ENCODE assay signal across 8 cellular contexts in the genomic region with DNA sequence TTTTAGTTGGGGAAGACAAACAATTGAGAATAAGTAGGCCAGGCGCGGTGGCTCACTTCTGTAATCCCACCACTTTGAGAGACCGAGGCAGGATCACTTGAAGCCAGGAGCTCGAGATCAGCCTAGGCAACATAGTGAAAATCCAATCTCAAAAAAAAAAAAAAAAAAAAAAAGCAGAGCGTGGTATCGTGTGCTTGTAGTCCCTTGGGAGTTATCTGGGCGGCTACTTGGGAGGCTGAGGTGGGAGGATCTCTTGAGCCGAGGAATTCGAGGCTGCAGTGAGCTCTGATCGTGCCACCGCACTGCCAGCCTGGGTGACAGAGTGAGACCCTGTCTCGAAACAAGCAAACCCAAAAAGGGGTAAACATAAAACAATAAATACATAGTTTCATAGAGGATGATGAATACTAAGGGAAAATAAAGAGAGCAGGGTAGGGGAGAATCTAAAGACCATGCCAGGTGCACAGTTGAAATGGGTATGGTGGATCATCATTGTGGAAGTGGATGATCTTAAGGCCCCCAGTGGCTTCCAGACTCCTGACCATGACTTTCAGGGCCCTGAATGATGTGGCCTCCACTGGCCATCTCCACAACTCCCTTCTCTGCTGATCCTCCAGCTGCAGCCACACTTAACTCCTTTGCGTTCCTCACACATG. TPM values are rescaled to one million over a fixed set of nuclear protein-coding genes. Genes with fewer than 3 reads are reported as not detected.
DNase-seq lines count a peak whose midpoint lies in the region; ATAC-seq and TF ChIP-seq lines count a peak whose summit lies in the region.

No MANE protein-coding gene starts in this region.

- no peaks in the 10 kb centered on the region for H3K27me3 Mint-ChIP-seq in T-helper 2 cell treated with Interferon-gamma antibody and Interleukin-4, amounts not matched to agents 5 μg/mL and 100 μg/mL, for 36 hours (ENCODE audit: low read depth)
- H3K27me3 Mint-ChIP-seq in activated CD4-positive, alpha-beta memory T cell treated with anti-CD3 and anti-CD28 coated beads, Interleukin-2, amount 10 ng/mL, durations not matched to agents 7 days and 5 days, result no peaks in the 10 kb centered on the region

- H3K4me1 Mint-ChIP-seq in T-helper 2 cell treated with Interferon-gamma antibody and Interleukin-4, amounts not matched to agents 5 μg/mL and 100 μg/mL, for 36 hours (ENCODE audit: low read depth), result peaks cover 59% of the 10 kb centered on the region
- peaks cover 75% of the 10 kb centered on the region for H3K4me1 Mint-ChIP-seq in activated CD4-positive, alpha-beta memory T cell treated with anti-CD3 and anti-CD28 coated beads, Interleukin-2, amount 10 ng/mL, durations not matched to agents 7 days and 5 days

- H3K27me3 ChIP-seq in iPS-18a (ENCODE audit: control insufficient read depth, insufficient read depth, low read length) (no peaks in the 10 kb centered on the region), stomach (no peaks in the 10 kb centered on the region)

- DNase-seq in T-helper 2 cell treated with Interferon-gamma antibody and Interleukin-4, amounts not matched to agents 5 μg/mL and 100 μg/mL, for 36 hours (ENCODE audit: low spot score), result no peak
- no peak for DNase-seq in T-helper 2 cell
- no peak for DNase-seq in activated CD4-positive, alpha-beta memory T cell treated with anti-CD3 and anti-CD28 coated beads, Interleukin-2, amount 10 ng/mL, durations not matched to agents 7 days and 5 days
- DNase-seq in stomach, result no peak

- CTCF ChIA-PET in activated CD4-positive, alpha-beta memory T cell treated with anti-CD3 and anti-CD28 coated beads, Interleukin-2, amount 10 ng/mL, durations not matched to agents 7 days and 5 days (lab: Charles Lee), result no interaction called here

- peak overlapping the region; percentile 88 for H3K4me3 Mint-ChIP-seq in T-helper 2 cell treated with Interferon-gamma antibody and Interleukin-4, amounts not matched to agents 5 μg/mL and 100 μg/mL, for 36 hours
- H3K4me3 Mint-ChIP-seq in activated CD4-positive, alpha-beta memory T cell treated with anti-CD3 and anti-CD28 coated beads, Interleukin-2, amount 10 ng/mL, durations not matched to agents 7 days and 5 days, result peak overlapping the region; percentile 84

- H3K4me1 ChIP-seq in iPS-18a (ENCODE audit: control insufficient read depth, low read depth, low read length), result peaks cover 6% of the 10 kb centered on the region
- peaks cover 36 to 73% (median 57%) of the 10 kb centered on the region in 4 donors for H3K4me1 ChIP-seq in stomach

- intact Hi-C loops in stomach (cut with DNase I; ENCODE audit: low total_unique reads), result no loop called here

- no peak for TF ChIP-seq EP300 in stomach (IDR thresholded peaks at IDR 0.05)

- H3K27ac ChIP-seq in iPS-18a (ENCODE audit: low read length), result no peak overlapping the region
- H3K27ac ChIP-seq in stomach, result peak overlapping the region in 4 of 5 donors; percentile 92 to 97 (median 94)

- no peaks in the 10 kb centered on the region for H3K9me3 Mint-ChIP-seq in T-helper 2 cell treated with Interferon-gamma antibody and Interleukin-4, amounts not matched to agents 5 μg/mL and 100 μg/mL, for 36 hours
- H3K9me3 Mint-ChIP-seq in activated CD4-positive, alpha-beta memory T cell treated with anti-CD3 and anti-CD28 coated beads, Interleukin-2, amount 10 ng/mL, durations not matched to agents 7 days and 5 days, result no peaks in the 10 kb centered on the region

- no peak for TF ChIP-seq CTCF in stomach (IDR thresholded peaks at IDR 0.05)

- H3K36me3 Mint-ChIP-seq in T-helper 2 cell treated with Interferon-gamma antibody and Interleukin-4, amounts not matched to agents 5 μg/mL and 100 μg/mL, for 36 hours (ENCODE audit: low read depth), result peaks cover 34% of the 10 kb centered on the region
- H3K36me3 Mint-ChIP-seq in activated CD4-positive, alpha-beta memory T cell treated with anti-CD3 and anti-CD28 coated beads, Interleukin-2, amount 10 ng/mL, durations not matched to agents 7 days and 5 days (ENCODE audit: low read depth), result peaks cover 35% of the 10 kb centered on the region

- no peak for ATAC-seq in GM18858 (IDR thresholded peaks at IDR 0.05; ENCODE audit: unreplicated experiment)
- ATAC-seq in GM21390 (IDR thresholded peaks at IDR 0.05; ENCODE audit: unreplicated experiment), result no peak
- ATAC-seq in HG02981 (IDR thresholded peaks at IDR 0.05; ENCODE audit: unreplicated experiment), result no peak

- H3K36me3 ChIP-seq in iPS-18a (ENCODE audit: control insufficient read depth, low read depth, low read length), result peaks cover 27% of the 10 kb centered on the region
- peaks cover 0 to 41% (median 36%) of the 10 kb centered on the region in 4 donors for H3K36me3 ChIP-seq in stomach

- TF ChIP-seq POLR2A in stomach (IDR thresholded peaks at IDR 0.05), result no peak

- WGBS in stomach, 5 donors, result 47 to 66% (median 54%) methylated on average over 13 of the region's 13 CpGs

- peak overlapping the region; percentile 97 for H3K4me3 ChIP-seq in iPS-18a (ENCODE audit: low read length)
- H3K4me3 ChIP-seq in stomach, result peak overlapping the region; percentile 77 to 99 (median 92)

- H3K27ac Mint-ChIP-seq in T-helper 2 cell treated with Interferon-gamma antibody and Interleukin-4, amounts not matched to agents 5 μg/mL and 100 μg/mL, for 36 hours, result peak overlapping the region; percentile 73
- peak overlapping the region; percentile 73 for H3K27ac Mint-ChIP-seq in activated CD4-positive, alpha-beta memory T cell treated with anti-CD3 and anti-CD28 coated beads, Interleukin-2, amount 10 ng/mL, durations not matched to agents 7 days and 5 days

- POLR2A ChIA-PET in activated CD4-positive, alpha-beta memory T cell treated with anti-CD3 and anti-CD28 coated beads, Interleukin-2, amount 10 ng/mL, durations not matched to agents 7 days and 5 days (lab: Charles Lee), result interaction anchor here (0.7 to 2.1 kb wide), 5 partner anchors 18 to 124 kb away, joined by 3 to 8 read pairs (median 3); no protein-coding TSS in a partner anchor

- H3K9me3 ChIP-seq in iPS-18a (ENCODE audit: control insufficient read depth, low read depth, low read length) (no peaks in the 10 kb centered on the region), stomach (no peaks in the 10 kb centered on the region)

- peak overlapping the region; percentile 90 for H3K9ac ChIP-seq in iPS-18a (ENCODE audit: low read length)

RNA-seq across cellular contexts. Expression of gene POFUT1, which starts 0.9 kb away (rescaled TPM):
- 10 to 100 TPM; 21.5 to 23.2 TPM for total RNA-seq in activated CD4-positive, alpha-beta memory T cell treated with anti-CD3 and anti-CD28 coated beads, Interleukin-2, amount 10 ng/mL, durations not matched to agents 7 days and 5 days
- total RNA-seq in stomach, result 10 to 100 TPM in 4 of 5 donors, 1 to 10 TPM in 1; 2.3 to 33.8 (median 15.6) TPM
- polyA plus RNA-seq in stomach, result 1 to 10 TPM; 4.9 to 8.2 (median 7.8) TPM

RNA-seq across cellular contexts. Expression of gene PLAGL2, which starts 1.1 kb away (rescaled TPM):
- total RNA-seq in activated CD4-positive, alpha-beta memory T cell treated with anti-CD3 and anti-CD28 coated beads, Interleukin-2, amount 10 ng/mL, durations not matched to agents 7 days and 5 days, result 10 to 100 TPM; 27.9 to 28.9 TPM
- 10 to 100 TPM in 2 of 5 donors, 1 to 10 TPM in 3; 1.8 to 20.0 (median 7.2) TPM for total RNA-seq in stomach
- 1 to 10 TPM; 2.6 to 3.1 (median 3.1) TPM for polyA plus RNA-seq in stomach
